In genomic region chr3:170244566-170244965, GRCh38 we compare ENCODE assay signal across 30 cellular contexts. TPM values are rescaled to one million over a fixed set of nuclear protein-coding genes. Genes with fewer than 3 reads are reported as not detected.
DNase-seq lines count a peak whose midpoint lies in the region; ATAC-seq and TF ChIP-seq lines count a peak whose summit lies in the region.
"Had no signal": no experiment of that assay in that cellular context is flagged by ENCODE, and none has a peak within 500 bp of the region (broad histone marks: within the 10 kb centered on the region; RNA-seq: fewer than 3 reads in every experiment).

No MANE protein-coding gene starts in this region.

- H3K4me3 ChIP-seq in GM23338: no peak overlapping the region
- H3K4me3 ChIP-seq in RWPE2 (ENCODE audit: severe bottlenecking): no peak overlapping the region
- H3K4me3 ChIP-seq: K562, left lung, neural progenitor cell, pancreas, Peyer's patch, right atrium auricular region, thoracic aorta had no signal

- no peaks in the 10 kb centered on the region for H3K9me3 Mint-ChIP-seq in GM23338
- H3K9me3 Mint-ChIP-seq: activated T-helper 17 cell treated with anti-CD3 and anti-CD28 coated beads, Interleukin-2, amount 50 U/mL, for 72 hours; brain; CD4-positive, alpha-beta memory T cell; neural progenitor cell; stimulated activated naive CD8-positive, alpha-beta T cell treated with anti-CD3 and anti-CD28 coated beads, Interleukin-15, amount 100 ng/mL, for 72 hours had no signal

- H3K36me3 Mint-ChIP-seq in GM23338 (ENCODE audit: low read depth): peaks cover 38% of the 10 kb centered on the region

- H3K4me1 ChIP-seq in GM23338 (ENCODE audit: insufficient read depth): 0 out of 2 replicates have a peak, but pooled peaks cover 3% of the 10 kb centered on the region
- H3K4me1 ChIP-seq in RWPE2 (ENCODE audit: insufficient read depth, poor library complexity, severe bottlenecking): peaks cover 10% of the 10 kb centered on the region
- H3K4me1 ChIP-seq: left lung, neural progenitor cell, pancreas, Peyer's patch, right atrium auricular region had no signal

- H4K20me1 ChIP-seq in GM23338 (replicated peaks; ENCODE audit: insufficient read depth): peaks cover 16% of the 10 kb centered on the region; the same call in 1 of the 2 replicates

- TF ChIP-seq CTCF in GM23338 (conservative IDR thresholded peaks at IDR 0.05; ENCODE audit: low read depth in 2 of 2): no peak
- no peak for TF ChIP-seq CTCF in RWPE2 (IDR thresholded peaks at IDR 0.05; ENCODE audit: poor library complexity, severe bottlenecking)

- H3K79me2 ChIP-seq in GM23338 (replicated peaks; ENCODE audit: insufficient read depth): peaks cover 48% of the 10 kb centered on the region

- no peak for ATAC-seq in GM23338
- peak; percentile 83 for ATAC-seq in RWPE2 (ENCODE audit: low read depth)
- ATAC-seq: activated CD8-positive, alpha-beta T cell treated with anti-CD3 and anti-CD28 coated beads, Interleukin-2, amount 10 ng/mL, durations not matched to agents 7 days and 5 days; activated T-helper 17 cell treated with anti-CD3 and anti-CD28 coated beads, Interleukin-2, amount 50 U/mL, for 72 hours; K562; left lung; pancreas; stimulated activated naive CD8-positive, alpha-beta T cell treated with anti-CD3 and anti-CD28 coated beads, Interleukin-15, amount 100 ng/mL, for 72 hours had no signal

- no peaks in the 10 kb centered on the region for H3K9me3 ChIP-seq in RWPE2 (ENCODE audit: severe bottlenecking)
- H3K9me3 ChIP-seq: left lung, pancreas, Peyer's patch, right atrium auricular region, thoracic aorta had no signal

- H2AFZ ChIP-seq in GM23338: no peak overlapping the region
- H2AFZ ChIP-seq: neural progenitor cell had no signal

- no peaks in the 10 kb centered on the region for H3K9me2 ChIP-seq in GM23338 (ENCODE audit: insufficient read depth)

- H3K27me3 ChIP-seq in GM23338 (ENCODE audit: insufficient read depth) (no peaks in the 10 kb centered on the region), RWPE2 (ENCODE audit: insufficient read depth, poor library complexity, severe bottlenecking) (no peaks in the 10 kb centered on the region)
- H3K27me3 ChIP-seq: left lung, neural progenitor cell, pancreas, Peyer's patch, right atrium auricular region had no signal

- H3K36me3 ChIP-seq in GM23338 (ENCODE audit: insufficient read depth) (no peaks in the 10 kb centered on the region; the same call in none of the 2 replicates), RWPE2 (ENCODE audit: low read depth) (peaks cover 28% of the 10 kb centered on the region)
- H3K36me3 ChIP-seq: neural progenitor cell, pancreas, thoracic aorta had no signal

- 0 out of 2 replicates have a peak, but pooled peaks cover 3% of the 10 kb centered on the region for H3F3A ChIP-seq in GM23338 (replicated peaks; ENCODE audit: low read depth)

- no peak for DNase-seq in GM23338 (ENCODE audit: low spot score)
- DNase-seq in NCI-H1417 treated with DMSO at 0.1 percent for 48 hours (lab: John Stamatoyannopoulos, UW): peak; percentile 73
- DNase-seq in RWPE2 (ENCODE audit: low spot score): no peak
- peak; percentile 54 for DNase-seq in left kidney (ENCODE audit: low read depth, low spot score)
- no peak for DNase-seq in activated effector memory CD4-positive, alpha-beta T cell treated with anti-CD3 and anti-CD28 coated beads, Interleukin-2, amount 50 U/mL, for 16 hours
- DNase-seq in pons (ENCODE audit: low spot score): no peak
- DNase-seq in DMS79 (lab: John Stamatoyannopoulos, UW): no peak
- DNase-seq: ACHN; activated CD4-positive, alpha-beta T cell treated with anti-CD3 and anti-CD28 coated beads for 1 hour; activated CD8-positive, alpha-beta T cell treated with anti-CD3 and anti-CD28 coated beads, Interleukin-2, amount 10 ng/mL, durations not matched to agents 7 days and 5 days; activated naive CD4-positive, alpha-beta T cell treated with anti-CD3 and anti-CD28 coated beads, Interleukin-2, amount 50 U/mL, for 16 hours; amniotic stem cell; CD4-positive, alpha-beta memory T cell; cerebellar nuclear complex; left lung; mesenchymal stem cell; NCI-H1436 treated with DMSO at 0.1 percent for 48 hours; NCI-H510A; pancreas; Peyer's patch; SIG-M5; small intestine; stimulated activated naive CD8-positive, alpha-beta T cell treated with anti-CD3 and anti-CD28 coated beads, Interleukin-15, amount 100 ng/mL, for 72 hours had no signal

- no peak overlapping the region for H3K4me3 Mint-ChIP-seq in GM23338
- H3K4me3 Mint-ChIP-seq: activated CD8-positive, alpha-beta T cell treated with anti-CD3 and anti-CD28 coated beads, Interleukin-2, amount 10 ng/mL, durations not matched to agents 7 days and 5 days; activated T-helper 17 cell treated with anti-CD3 and anti-CD28 coated beads, Interleukin-2, amount 50 U/mL, for 72 hours; B cell; brain; CD4-positive, alpha-beta memory T cell; neural progenitor cell; stimulated activated naive CD8-positive, alpha-beta T cell treated with anti-CD3 and anti-CD28 coated beads, Interleukin-15, amount 100 ng/mL, for 72 hours had no signal

- H3K27ac Mint-ChIP-seq in GM23338: no peak overlapping the region
- H3K27ac Mint-ChIP-seq: activated CD8-positive, alpha-beta T cell treated with anti-CD3 and anti-CD28 coated beads, Interleukin-2, amount 10 ng/mL, durations not matched to agents 7 days and 5 days; activated T-helper 17 cell treated with anti-CD3 and anti-CD28 coated beads, Interleukin-2, amount 50 U/mL, for 72 hours; B cell; brain; CD4-positive, alpha-beta memory T cell; neural progenitor cell had no signal

- H3K27ac ChIP-seq in GM23338 (ENCODE audit: low read depth) (0 out of 2 replicates have a peak overlapping the region, but pooled peaks have one; percentile 63), RWPE2 (ENCODE audit: poor library complexity, severe bottlenecking) (peak overlapping the region; percentile 1)
- H3K27ac ChIP-seq: left lung, neural progenitor cell, pancreas, Peyer's patch, right atrium auricular region, thoracic aorta had no signal

- H3K27me3 Mint-ChIP-seq in GM23338 (ENCODE audit: insufficient read depth, low read depth, poor library complexity): peaks cover 3% of the 10 kb centered on the region
- H3K27me3 Mint-ChIP-seq: activated T-helper 17 cell treated with anti-CD3 and anti-CD28 coated beads, Interleukin-2, amount 50 U/mL, for 72 hours; B cell; brain; CD4-positive, alpha-beta memory T cell; stimulated activated naive CD8-positive, alpha-beta T cell treated with anti-CD3 and anti-CD28 coated beads, Interleukin-15, amount 100 ng/mL, for 72 hours had no signal

- H3K4me1 Mint-ChIP-seq in GM23338: peaks cover 2% of the 10 kb centered on the region; the same call in 2 of the 3 replicates
- H3K4me1 Mint-ChIP-seq: activated T-helper 17 cell treated with anti-CD3 and anti-CD28 coated beads, Interleukin-2, amount 50 U/mL, for 72 hours; brain had no signal

- no peak overlapping the region for H3K4me2 ChIP-seq in GM23338
- H3K4me2 ChIP-seq: neural progenitor cell had no signal

RNA-seq across cellular contexts. Expression of gene PRKCI, which starts 22.3 kb away (rescaled TPM):
- 119 and 124 TPM in 2 replicates for total RNA-seq in GM23338 (2014; rRNA removed; shearing (Covaris generic))
- polyA plus RNA-seq in GM23338 (2016; fragmentation: Nextera tagmentation; extraction: Ambion mirVana): 47.5 and 58.0 TPM in 2 replicates

Comparison
In these comparisons a context has a peak if more than half of its experiments do, and no peak if none do; other contexts are left out.
1. DNase-seq: peak in NCI-H1417 treated with DMSO at 0.1 percent for 48 hours (single experiment) and left kidney (single experiment); none in GM23338 (single experiment), RWPE2 (single experiment), activated effector memory CD4-positive, alpha-beta T cell treated with anti-CD3 and anti-CD28 coated beads, Interleukin-2, amount 50 U/mL, for 16 hours (single experiment), pons (single experiment) and DMS79 (single experiment).